ENCODE assay signal across 8 cellular contexts in the genomic region with DNA sequence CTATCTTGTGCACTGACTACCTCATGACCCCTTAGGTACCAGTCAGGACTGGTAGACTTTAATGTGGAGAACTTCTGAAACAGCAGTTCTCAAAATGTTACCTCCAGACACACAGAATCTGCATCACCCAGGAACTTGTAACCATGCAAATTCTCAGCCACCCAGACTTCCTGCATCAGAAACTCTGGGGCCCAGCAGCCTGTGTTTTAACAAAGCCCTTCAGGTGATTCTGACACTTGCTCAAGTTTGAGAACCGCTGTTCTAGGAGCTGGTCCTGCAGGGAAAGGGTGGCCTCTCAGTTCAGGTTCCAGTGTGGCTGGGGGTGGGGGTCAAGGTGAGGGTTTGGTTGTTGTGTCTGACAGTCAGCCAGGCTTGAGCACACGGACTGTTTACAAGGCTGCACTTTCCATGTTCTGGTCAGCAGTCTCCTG. TPM values are rescaled to one million over a fixed set of nuclear protein-coding genes. Genes with fewer than 3 reads are reported as not detected.
DNase-seq lines count a peak whose midpoint lies in the region; ATAC-seq and TF ChIP-seq lines count a peak whose summit lies in the region.

No MANE protein-coding gene starts in this region.

- ATAC-seq in CD4-positive, CD25-positive, alpha-beta regulatory T cell (ENCODE audit: low read depth in 2 of 2): peak; percentile 43 to 45
- ATAC-seq in GM19395 (IDR thresholded peaks at IDR 0.05; ENCODE audit: unreplicated experiment): peak; percentile 55
- peak; percentile 56 for ATAC-seq in HG03469 (IDR thresholded peaks at IDR 0.05; ENCODE audit: unreplicated experiment)
- no peak for ATAC-seq in gastrocnemius medialis
- ATAC-seq in GM21360 (IDR thresholded peaks at IDR 0.05; ENCODE audit: unreplicated experiment): no peak

- H3K9me3 ChIP-seq in CD4-positive, CD25-positive, alpha-beta regulatory T cell (ENCODE audit: control insufficient read depth in 2 of 2, low read length in 2 of 2): peaks cover 0 to 3% of the 10 kb centered on the region in 2 experiments
- H3K9me3 ChIP-seq in ascending aorta: no peaks in the 10 kb centered on the region
- no peaks in the 10 kb centered on the region for H3K9me3 ChIP-seq in gastrocnemius medialis

- H3K9me3 Mint-ChIP-seq in CD4-positive, CD25-positive, alpha-beta regulatory T cell: peaks cover 0 to 5% (median 0%) of the 10 kb centered on the region in 7 donors

- intact Hi-C loops in ascending aorta (cut with DNase I): no loop called here
- intact Hi-C loops in gastrocnemius medialis (cut with DNase I; ENCODE audit: low total_unique reads): no loop called here

- peak in 2 of 3 donors; percentile 59 to 86 for DNase-seq in CD4-positive, CD25-positive, alpha-beta regulatory T cell
- DNase-seq in ascending aorta (ENCODE audit: low spot score in 2 of 2) (no peak), gastrocnemius medialis (no peak), NCI-H345 (lab: John Stamatoyannopoulos, UW) (no peak), NCI-H1417 treated with DMSO at 0.1 percent for 48 hours (lab: John Stamatoyannopoulos, UW) (no peak)

- H3K36me3 Mint-ChIP-seq in CD4-positive, CD25-positive, alpha-beta regulatory T cell: peaks cover 24% of the 10 kb centered on the region

- in situ Hi-C loops in gastrocnemius medialis (cut with MboI; ENCODE audit: low sequenced_read_pairs in 4 of 4): no loop called here

- peak overlapping the region; percentile 95 for H3K27ac ChIP-seq in CD4-positive, CD25-positive, alpha-beta regulatory T cell (ENCODE audit: insufficient read depth, low read length, poor library complexity, severe bottlenecking)
- H3K27ac ChIP-seq in ascending aorta (no peak overlapping the region), gastrocnemius medialis (peak overlapping the region in 3 of 4 donors; percentile 95 to 98 (median 97))

- peak overlapping the region; percentile 96 to 99 (median 99) for H3K4me3 Mint-ChIP-seq in CD4-positive, CD25-positive, alpha-beta regulatory T cell

- H3K27me3 Mint-ChIP-seq in CD4-positive, CD25-positive, alpha-beta regulatory T cell: no peaks in the 10 kb centered on the region

- peaks cover 5 to 67% (median 44%) of the 10 kb centered on the region in 4 donors for H3K4me1 Mint-ChIP-seq in CD4-positive, CD25-positive, alpha-beta regulatory T cell

- H3K4me1 ChIP-seq in CD4-positive, CD25-positive, alpha-beta regulatory T cell (ENCODE audit: control insufficient read depth, insufficient read depth, low read length, poor library complexity, severe bottlenecking): peaks cover 39% of the 10 kb centered on the region
- H3K4me1 ChIP-seq in ascending aorta: peaks cover 4 to 16% of the 10 kb centered on the region in 2 donors
- H3K4me1 ChIP-seq in gastrocnemius medialis: peaks cover 26 to 29% of the 10 kb centered on the region in 2 donors

- peaks cover 33% of the 10 kb centered on the region for H3K36me3 ChIP-seq in CD4-positive, CD25-positive, alpha-beta regulatory T cell (ENCODE audit: control insufficient read depth, insufficient read depth, low read length)
- peaks cover 6 to 27% of the 10 kb centered on the region in 2 donors for H3K36me3 ChIP-seq in ascending aorta
- peaks cover 0 to 36% of the 10 kb centered on the region in 2 donors for H3K36me3 ChIP-seq in gastrocnemius medialis

- no peaks in the 10 kb centered on the region for H3K27me3 ChIP-seq in CD4-positive, CD25-positive, alpha-beta regulatory T cell (ENCODE audit: control insufficient read depth, insufficient read depth, low read length)
- no peaks in the 10 kb centered on the region for H3K27me3 ChIP-seq in ascending aorta
- H3K27me3 ChIP-seq in gastrocnemius medialis: no peaks in the 10 kb centered on the region

- peak overlapping the region; percentile 85 for H3K4me3 ChIP-seq in CD4-positive, CD25-positive, alpha-beta regulatory T cell (ENCODE audit: low read depth, low read length)
- H3K4me3 ChIP-seq in ascending aorta (peak overlapping the region; percentile 92 to 95), gastrocnemius medialis (peak overlapping the region; percentile 68 to 98 (median 83))

- TF ChIP-seq CTCF in ascending aorta (IDR thresholded peaks at IDR 0.05) (no peak), gastrocnemius medialis (IDR thresholded peaks at IDR 0.05 in 4 of 5, conservative IDR thresholded peaks at IDR 0.05 in 1 of 5) (no peak)

- peak overlapping the region; percentile 98 to 99 (median 98) for H3K27ac Mint-ChIP-seq in CD4-positive, CD25-positive, alpha-beta regulatory T cell

- no peak for TF ChIP-seq POLR2A in gastrocnemius medialis (IDR thresholded peaks at IDR 0.05)

RNA-seq across cellular contexts. Expression of a gene that starts 28.4 kb away (rescaled TPM):
- 21.5 TPM for total RNA-seq in CD4-positive, CD25-positive, alpha-beta regulatory T cell
- 10 to 100 TPM; 21.4 to 31.2 (median 24.8) TPM for polyA plus RNA-seq in CD4-positive, CD25-positive, alpha-beta regulatory T cell
- total RNA-seq in ascending aorta (1.8 TPM), gastrocnemius medialis (10 to 100 TPM in 2 of 4 donors, 1 to 10 TPM in 2; 8.9 to 14.7 (median 10.2) TPM)

RNA-seq across cellular contexts. Expression of a gene that starts 30.0 kb away (rescaled TPM):
- 106 TPM for total RNA-seq in CD4-positive, CD25-positive, alpha-beta regulatory T cell
- 100 to 1,000 TPM; 171 to 210 (median 194) TPM for polyA plus RNA-seq in CD4-positive, CD25-positive, alpha-beta regulatory T cell
- total RNA-seq in ascending aorta: 257 TPM
- total RNA-seq in gastrocnemius medialis: 100 to 1,000 TPM; 100 to 138 (median 115) TPM

Comparison
In these comparisons a context has a peak if more than half of its experiments do, and no peak if none do; other contexts are left out.
1. ATAC-seq: peak in CD4-positive, CD25-positive, alpha-beta regulatory T cell (2 of 2), GM19395 (single experiment) and HG03469 (single experiment); none in gastrocnemius medialis (0 of 2) and GM21360 (single experiment).
2. DNase-seq: peak in CD4-positive, CD25-positive, alpha-beta regulatory T cell (2 of 3); none in ascending aorta (0 of 2), gastrocnemius medialis (0 of 2), NCI-H345 (single experiment) and NCI-H1417 treated with DMSO at 0.1 percent for 48 hours (single experiment).
3. H3K27ac ChIP-seq: peak in CD4-positive, CD25-positive, alpha-beta regulatory T cell (single experiment) and gastrocnemius medialis (3 of 4); none in ascending aorta (0 of 2).
4. Peak in every context shown above with its lines, with median percentiles within 50 percentile points of each other: H3K4me3 ChIP-seq.